Comparison of ENCODE assay signal across 8 cellular contexts in genomic region chr6:11043961-11044711, GRCh38. TPM values are rescaled to one million over a fixed set of nuclear protein-coding genes. Genes with fewer than 3 reads are reported as not detected.
DNase-seq lines count a peak whose midpoint lies in the region; ATAC-seq and TF ChIP-seq lines count a peak whose summit lies in the region.

Gene ELOVL2 (minus strand): TSS chr6:11044305. CDS start chr6:11044230, 75 bp downstream.

- no peak within 1 kb of the TSS for H3K27ac ChIP-seq in RWPE2 (ENCODE audit: poor library complexity, severe bottlenecking)
- H3K27ac ChIP-seq in left lung = no peak within 1 kb of the TSS
- H3K27ac ChIP-seq in suprapubic skin = no peak within 1 kb of the TSS

- H3K4me1 Mint-ChIP-seq in chondrocyte (ENCODE audit: low read depth) = peaks cover 30% of the 10 kb centered on the region

- H3K36me3 ChIP-seq in H7 (replicated peaks; ENCODE audit: control insufficient read depth, insufficient read depth, low read length) (no peaks in the 10 kb centered on the region), RWPE2 (ENCODE audit: low read depth) (no peaks in the 10 kb centered on the region), left lung (no peaks in the 10 kb centered on the region), suprapubic skin (no peaks in the 10 kb centered on the region)

- TF ChIP-seq POLR2A in suprapubic skin (IDR thresholded peaks at IDR 0.05) = no peak

- peak within 1 kb of the TSS; percentile 55 for H3K4me3 ChIP-seq in H7 (ENCODE audit: insufficient read depth, low read depth, low read length)
- peak within 1 kb of the TSS; percentile 43 for H3K4me3 ChIP-seq in RWPE2 (ENCODE audit: severe bottlenecking)
- peak within 1 kb of the TSS; percentile 31 to 43 for H3K4me3 ChIP-seq in left lung
- peak within 1 kb of the TSS; percentile 64 for H3K4me3 ChIP-seq in suprapubic skin

- no peak for TF ChIP-seq EP300 in suprapubic skin (IDR thresholded peaks at IDR 0.05)

- H3K36me3 Mint-ChIP-seq in chondrocyte (ENCODE audit: low read depth) = no peaks in the 10 kb centered on the region

- peaks cover 37% of the 10 kb centered on the region for H3K27me3 ChIP-seq in H7 (ENCODE audit: control insufficient read depth, insufficient read depth, low read length)
- H3K27me3 ChIP-seq in RWPE2 (ENCODE audit: insufficient read depth, poor library complexity, severe bottlenecking) = peaks cover 47% of the 10 kb centered on the region
- peaks cover 71 to 100% of the 10 kb centered on the region in 2 donors for H3K27me3 ChIP-seq in left lung
- H3K27me3 ChIP-seq in suprapubic skin = peaks cover 92% of the 10 kb centered on the region

- H3K9me3 ChIP-seq in RWPE2 (ENCODE audit: severe bottlenecking) = no peaks in the 10 kb centered on the region
- H3K9me3 ChIP-seq in left lung = no peaks in the 10 kb centered on the region
- no peaks in the 10 kb centered on the region for H3K9me3 ChIP-seq in suprapubic skin

- peak; percentile 80 for TF ChIP-seq CTCF in RWPE2 (IDR thresholded peaks at IDR 0.05; ENCODE audit: poor library complexity, severe bottlenecking)
- TF ChIP-seq CTCF in chondrocyte (IDR thresholded peaks at IDR 0.05) = peak; percentile 87
- TF ChIP-seq CTCF in left lung (IDR thresholded peaks at IDR 0.05) = peak in 1 of 2 donors; percentile 31
- TF ChIP-seq CTCF in suprapubic skin (IDR thresholded peaks at IDR 0.05) = peak in 1 of 2 donors; percentile 18

- intact Hi-C loops in left lung (cut with DNase I) = no loop called here

- H3K4me3 Mint-ChIP-seq in chondrocyte (ENCODE audit: unreplicated experiment) = peak within 1 kb of the TSS; percentile 76

- H3K27ac Mint-ChIP-seq in chondrocyte (ENCODE audit: unreplicated experiment) = peak within 1 kb of the TSS; percentile 18

- no peaks in the 10 kb centered on the region for H3K27me3 Mint-ChIP-seq in chondrocyte (ENCODE audit: low read depth)

- no peaks in the 10 kb centered on the region for H3K4me1 ChIP-seq in RWPE2 (ENCODE audit: insufficient read depth, poor library complexity, severe bottlenecking)
- peaks cover 0 to 11% of the 10 kb centered on the region in 2 donors for H3K4me1 ChIP-seq in left lung
- H3K4me1 ChIP-seq in suprapubic skin = peaks cover 19% of the 10 kb centered on the region

- 6% methylated on average over 28 of the region's 124 CpGs for WGBS in suprapubic skin

- ATAC-seq in RWPE2 (ENCODE audit: low read depth) = peak; percentile 84
- ATAC-seq in left lung = peak; percentile 90
- ATAC-seq in HG02870 (IDR thresholded peaks at IDR 0.05; ENCODE audit: unreplicated experiment) = no peak

- H3K9me3 Mint-ChIP-seq in chondrocyte (ENCODE audit: low read depth) = peaks cover 4% of the 10 kb centered on the region

- DNase-seq in EH (ENCODE audit: low read depth) = peak; percentile 60
- DNase-seq in H7 = peak; percentile 94
- no peak for DNase-seq in RWPE2 (ENCODE audit: low spot score)
- no peak for DNase-seq in chondrocyte (ENCODE audit: low spot score)
- peak in 1 of 2 donors; percentile 81 for DNase-seq in left lung
- no peak for DNase-seq in suprapubic skin (ENCODE audit: low spot score in 2 of 2)
- no peak for DNase-seq in SK-N-DZ (ENCODE audit: low spot score)

RNA-seq across cellular contexts. Expression of gene ELOVL2, which starts in this region (rescaled TPM):
- 1.0 and 2.6 TPM in 2 replicates for total RNA-seq in H7 (2014; rRNA removed; shearing (Covaris generic))
- total RNA-seq in chondrocyte (18.1 to 41.3 TPM (median 18.2 TPM) in 3 replicates), left lung (under 1 TPM; 0.09 to 0.24 TPM), suprapubic skin (under 1 TPM in 3 of 4 donors, not detected in 1; 0.17 to 0.19 (median 0.18) TPM)
- polyA plus RNA-seq in SK-N-DZ (2014; cell fraction: cytosol; rRNA removed) = 0.56 and 0.93 TPM in 2 replicates
- polyA plus RNA-seq in SK-N-DZ (2014; cell fraction: nucleus; rRNA removed) = 0.22 and 1.1 TPM in 2 replicates

Comparison
In these comparisons a context has a peak if more than half of its experiments do, and no peak if none do; other contexts are left out.
1. Peak in ATAC-seq and H3K4me3 ChIP-seq in left lung; RNA of the gene not detected or under 1 TPM.
2. DNase-seq: peak in EH (single experiment) and H7 (single experiment); none in RWPE2 (single experiment), chondrocyte (single experiment), suprapubic skin (0 of 2) and SK-N-DZ (single experiment).
3. Peak in every context shown above with its lines, with median percentiles within 50 percentile points of each other: H3K4me3 ChIP-seq.